8 cellular contexts compared by ENCODE assay signal in genomic region chr1:110674337-110675059, GRCh38. TPM values are rescaled to one million over a fixed set of nuclear protein-coding genes. Genes with fewer than 3 reads are reported as not detected.
DNase-seq lines count a peak whose midpoint lies in the region; ATAC-seq and TF ChIP-seq lines count a peak whose summit lies in the region.

TSS of gene KCNA3 (minus strand) at chr1:110674940. CDS start at chr1:110674809, 131 bp downstream.

- peaks cover 41% of the 10 kb centered on the region for H3K4me1 Mint-ChIP-seq in activated naive CD4-positive, alpha-beta T cell treated with anti-CD3 and anti-CD28 coated beads, Interleukin-2, amount 10 ng/mL, durations not matched to agents 7 days and 5 days

- H3K27me3 Mint-ChIP-seq in activated naive CD4-positive, alpha-beta T cell treated with anti-CD3 and anti-CD28 coated beads, Interleukin-2, amount 10 ng/mL, durations not matched to agents 7 days and 5 days, result peaks cover 10% of the 10 kb centered on the region

- H3K36me3 ChIP-seq in BE2C, result no peaks in the 10 kb centered on the region
- no peaks in the 10 kb centered on the region for H3K36me3 ChIP-seq in H7 (replicated peaks; ENCODE audit: control insufficient read depth, insufficient read depth, low read length)
- H3K36me3 ChIP-seq in OCI-LY3 (replicated peaks; ENCODE audit: low read depth, low read length), result peaks cover 32% of the 10 kb centered on the region
- no peaks in the 10 kb centered on the region for H3K36me3 ChIP-seq in iPS-18a (ENCODE audit: control insufficient read depth, low read depth, low read length)

- H3K9ac ChIP-seq in OCI-LY3 (ENCODE audit: low read length) (peak within 1 kb of the TSS; percentile 97), iPS-18a (ENCODE audit: low read length) (peak within 1 kb of the TSS; percentile 16)

- H3K9me3 Mint-ChIP-seq in activated naive CD4-positive, alpha-beta T cell treated with anti-CD3 and anti-CD28 coated beads, Interleukin-2, amount 10 ng/mL, durations not matched to agents 7 days and 5 days, result peaks cover 3% of the 10 kb centered on the region

- H3K27ac ChIP-seq in OCI-LY3 (ENCODE audit: low read length) (peak within 1 kb of the TSS; percentile 96), iPS-18a (ENCODE audit: low read length) (no peak within 1 kb of the TSS)

- H3K27me3 ChIP-seq in BE2C (peaks cover 49% of the 10 kb centered on the region), H7 (ENCODE audit: control insufficient read depth, insufficient read depth, low read length) (peaks cover 72% of the 10 kb centered on the region), OCI-LY3 (ENCODE audit: low read depth, low read length) (no peaks in the 10 kb centered on the region), iPS-18a (ENCODE audit: control insufficient read depth, insufficient read depth, low read length) (peaks cover 65% of the 10 kb centered on the region)

- H2AFZ ChIP-seq in OCI-LY3 (ENCODE audit: low read depth, low read length), result no peak within 1 kb of the TSS

- no peak for ATAC-seq in GM19455 (IDR thresholded peaks at IDR 0.05; ENCODE audit: unreplicated experiment)
- ATAC-seq in HG02852 (IDR thresholded peaks at IDR 0.05; ENCODE audit: unreplicated experiment), result no peak

- TF ChIP-seq CTCF in BE2C (IDR thresholded peaks at IDR 0.05; ENCODE audit: low read depth, low read length) (peak; percentile 17; the same call in 1 of the 2 replicates), OCI-LY3 (IDR thresholded peaks at IDR 0.05; ENCODE audit: low read depth, low read length) (peak; percentile 25; the same call in 1 of the 2 replicates)

- no peaks in the 10 kb centered on the region for H3K9me3 ChIP-seq in BE2C
- H3K9me3 ChIP-seq in OCI-LY3 (ENCODE audit: insufficient read depth, low read length), result no peaks in the 10 kb centered on the region
- H3K9me3 ChIP-seq in iPS-18a (ENCODE audit: control insufficient read depth, low read depth, low read length), result no peaks in the 10 kb centered on the region

- peak within 1 kb of the TSS; percentile 57 for H3K4me3 ChIP-seq in BE2C (ENCODE audit: low read depth, low read length)
- peak within 1 kb of the TSS; percentile 69 for H3K4me3 ChIP-seq in H7 (ENCODE audit: insufficient read depth, low read depth, low read length)
- H3K4me3 ChIP-seq in OCI-LY3 (ENCODE audit: low read length), result peak within 1 kb of the TSS; percentile 90
- H3K4me3 ChIP-seq in iPS-18a (ENCODE audit: low read length), result peak within 1 kb of the TSS; percentile 48

- peaks cover 63% of the 10 kb centered on the region for H3K79me2 ChIP-seq in OCI-LY3 (ENCODE audit: low read length)

- no peaks in the 10 kb centered on the region for H3K4me1 ChIP-seq in BE2C
- peaks cover 11% of the 10 kb centered on the region for H3K4me1 ChIP-seq in OCI-LY3 (ENCODE audit: low read length)
- peaks cover 5% of the 10 kb centered on the region for H3K4me1 ChIP-seq in iPS-18a (ENCODE audit: control insufficient read depth, low read depth, low read length)

- H3K4me2 ChIP-seq in OCI-LY3 (ENCODE audit: low read length), result peak within 1 kb of the TSS; percentile 93

- peak within 1 kb of the TSS; percentile 98 for H3K27ac Mint-ChIP-seq in activated naive CD4-positive, alpha-beta T cell treated with anti-CD3 and anti-CD28 coated beads, Interleukin-2, amount 10 ng/mL, durations not matched to agents 7 days and 5 days

- DNase-seq in BE2C (peak; percentile 65), H7 (peak; percentile 93)
- peak; percentile 82 for DNase-seq in activated naive CD4-positive, alpha-beta T cell treated with anti-CD3 and anti-CD28 coated beads, Interleukin-2, amount 10 ng/mL, durations not matched to agents 7 days and 5 days
- peak; percentile 60 for DNase-seq in stimulated activated CD4-positive, alpha-beta T cell treated with anti-CD3 and anti-CD28 coated beads, Interleukin-12 subunit alpha, Interleukin-12 subunit beta, amount 100 ng/mL, for 4 hours

- H3K4me3 Mint-ChIP-seq in activated naive CD4-positive, alpha-beta T cell treated with anti-CD3 and anti-CD28 coated beads, Interleukin-2, amount 10 ng/mL, durations not matched to agents 7 days and 5 days, result peak within 1 kb of the TSS; percentile 95

- CTCF ChIA-PET in activated naive CD4-positive, alpha-beta T cell treated with anti-CD3 and anti-CD28 coated beads, Interleukin-2, amount 10 ng/mL, durations not matched to agents 7 days and 5 days (lab: Charles Lee), result interaction anchor here (0.7 to 3.2 kb wide), 7 partner anchors 26 to 205 kb away, joined by 3 to 24 read pairs (median 6); no protein-coding TSS in a partner anchor

- peaks cover 50% of the 10 kb centered on the region for H3K36me3 Mint-ChIP-seq in activated naive CD4-positive, alpha-beta T cell treated with anti-CD3 and anti-CD28 coated beads, Interleukin-2, amount 10 ng/mL, durations not matched to agents 7 days and 5 days

- H4K20me1 ChIP-seq in OCI-LY3 (ENCODE audit: insufficient read depth, low read length), result peaks cover 26% of the 10 kb centered on the region

RNA-seq across cellular contexts. Expression of gene KCNA3, which starts in this region (rescaled TPM):
- polyA plus RNA-seq in BE2C (2012; ENCODE audit: insufficient read depth, insufficient read length, low read depth), result 25.2 TPM
- 0.48 and 0.59 TPM in 2 replicates for total RNA-seq in H7 (2014; rRNA removed; shearing (Covaris generic))

Comparison
In these comparisons a context has a peak if more than half of its experiments do, and no peak if none do; other contexts are left out.
1. Peak in DNase-seq and H3K4me3 ChIP-seq in H7; RNA of the gene not detected or under 1 TPM.